9 cellular contexts compared by ENCODE assay signal in the genomic region with DNA sequence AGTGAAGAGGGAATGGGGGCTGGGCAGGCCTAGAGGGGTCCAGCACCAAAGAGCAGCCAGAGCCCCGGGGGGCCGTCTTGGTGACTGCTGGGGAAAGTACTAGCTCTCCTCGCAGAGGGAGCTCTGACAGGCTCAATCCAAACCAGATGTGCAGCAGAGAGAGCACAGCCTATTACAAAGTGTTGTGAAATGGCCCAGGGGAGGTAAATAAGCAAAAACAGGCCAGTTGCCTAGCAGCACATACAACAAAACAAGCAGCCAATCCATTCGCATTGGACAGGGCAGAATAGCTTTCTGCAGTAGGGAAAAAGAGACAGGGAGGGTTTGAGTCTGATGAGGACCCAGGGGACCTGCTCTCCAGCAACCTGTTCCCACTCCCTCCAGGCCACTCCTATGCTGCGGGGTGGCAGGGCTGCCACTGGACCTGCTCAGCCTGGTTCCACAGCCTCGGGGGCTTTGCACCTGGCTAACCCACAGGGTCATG.
A peak's percentile ranks its signal among the peaks of the same experiment; 100 is the strongest.
DNase-seq lines count a peak whose midpoint lies in the region; ATAC-seq, FAIRE-seq and TF ChIP-seq lines count a peak whose summit lies in the region.
"Had no signal": no experiment of that assay in that cellular context is flagged by ENCODE, and none has a peak within 500 bp of the region (broad histone marks: within the 10 kb centered on the region; RNA-seq: fewer than 3 reads in every experiment).

No MANE protein-coding gene starts in this region.

- peak overlapping the region; percentile 20; the same call in 1 of the 2 replicates for H3K23ac ChIP-seq in IMR-90 (ENCODE audit: low read depth, low read length)

- no peak overlapping the region; the same call in 1 of the 2 replicates for H3K18ac ChIP-seq in IMR-90 (ENCODE audit: low read depth, low read length)

- intact Hi-C loops in IMR-90 (cut with micrococcal nuclease), result loop anchor here (1.0 to 5.0 kb wide), 2 partner anchors 155 to 272 kb away; no protein-coding TSS in a partner anchor

- H2AK9ac ChIP-seq in IMR-90 (replicated peaks; ENCODE audit: low read depth, low read length, poor library complexity), result peak overlapping the region; percentile 43

- no peak overlapping the region for H3K4ac ChIP-seq in IMR-90 (ENCODE audit: low read depth, low read length)

- no peak overlapping the region for H2BK120ac ChIP-seq in IMR-90 (ENCODE audit: low read depth, low read length)

- no peaks in the 10 kb centered on the region for H3K36me3 Mint-ChIP-seq in chondrocyte (ENCODE audit: low read depth)

- TF ChIP-seq RAD21 in A549 (conservative IDR thresholded peaks at IDR 0.05 in 1 of 2, IDR thresholded peaks at IDR 0.05 in 1 of 2), result 0 out of 5 replicates have a peak, but pooled peaks of 1 of the 2 experiments have one; percentile 9
- TF ChIP-seq RAD21 in IMR-90 (IDR thresholded peaks at IDR 0.05; ENCODE audit: low read length), result peak; percentile 18

- H3K4me1 ChIP-seq in A549 (peaks cover 20% of the 10 kb centered on the region), IMR-90 (ENCODE audit: control insufficient read depth, insufficient read depth, low read length) (peaks cover 2% of the 10 kb centered on the region; the same call in 1 of the 2 replicates)

- no peak overlapping the region for H3K56ac ChIP-seq in IMR-90 (ENCODE audit: extremely low read depth, insufficient read depth, low read length)

- no peak overlapping the region for H3K9ac ChIP-seq in IMR-90 (ENCODE audit: low read depth, low read length)

- no peaks in the 10 kb centered on the region for H3K36me3 ChIP-seq in IMR-90 (ENCODE audit: control insufficient read depth, insufficient read depth, low read length)

- H3K27me3 Mint-ChIP-seq in chondrocyte (ENCODE audit: low read depth), result peaks cover 1% of the 10 kb centered on the region

- H3K27ac ChIP-seq in A549, result peak overlapping the region in 1 of 2 experiments; percentile 61; a peak in 3 of 6 replicates
- no peak overlapping the region for H3K27ac ChIP-seq in IMR-90 (ENCODE audit: insufficient read depth, low read length)
- H3K27ac ChIP-seq: VCaP had no signal

- CTCF ChIA-PET in A549 (lab: Yijun Ruan, JAX), result interaction anchor here (1.0 kb wide), 1 partner anchor 13 kb away, joined by 3 read pairs; no protein-coding TSS in a partner anchor
- CTCF ChIA-PET in IMR-90 (lab: Yijun Ruan, JAX), result interaction anchor here (1.1 to 1.4 kb wide), 2 partner anchors 9 to 14 kb away, joined by 3 read pairs; no protein-coding TSS in a partner anchor

- TF ChIP-seq POLR2A in A549 (IDR thresholded peaks at IDR 0.05; ENCODE audit: low read length) (no peak), IMR-90 (IDR thresholded peaks at IDR 0.05; ENCODE audit: low read depth, low read length) (no peak), GM12892 (IDR thresholded peaks at IDR 0.05; ENCODE audit: low read depth, low read length) (no peak), GM12891 (IDR thresholded peaks at IDR 0.05; ENCODE audit: low read depth, low read length) (no peak)

- H2AFZ ChIP-seq in IMR-90 (replicated peaks; ENCODE audit: low read length, poor library complexity), result peak overlapping the region; percentile 64

- H2BK20ac ChIP-seq in IMR-90 (ENCODE audit: low read depth, low read length), result no peak overlapping the region

- no peak overlapping the region for H4K8ac ChIP-seq in IMR-90 (ENCODE audit: low read depth in 2 of 2, low read length in 2 of 2)

- H3K4me3 Mint-ChIP-seq in chondrocyte (ENCODE audit: unreplicated experiment), result no peak overlapping the region

- no peak overlapping the region for H2BK5ac ChIP-seq in IMR-90 (ENCODE audit: low read depth, low read length, poor library complexity, severe bottlenecking)

- FAIRE-seq in A549 (lab: Jason Lieb, UNC) (no peak), GM12892 (lab: Jason Lieb, UNC) (no peak), GM12891 (lab: Jason Lieb, UNC) (no peak)

- TF ChIP-seq CTCF in A549 (IDR thresholded peaks at IDR 0.05) (no peak), IMR-90 (conservative IDR thresholded peaks at IDR 0.05; ENCODE audit: low read depth, low read length) (no peak), chondrocyte (IDR thresholded peaks at IDR 0.05) (peak; percentile 30)

- peaks cover 2% of the 10 kb centered on the region; the same call in 1 of the 2 replicates for H3K9me1 ChIP-seq in IMR-90 (ENCODE audit: insufficient read depth, low read length)

- no peaks in the 10 kb centered on the region for H3K79me1 ChIP-seq in IMR-90 (ENCODE audit: low read depth in 1 of 2, low read length in 2 of 2)

- peaks cover 20% of the 10 kb centered on the region for H3K4me1 Mint-ChIP-seq in chondrocyte (ENCODE audit: low read depth)

- H3K27me3 ChIP-seq in IMR-90 (ENCODE audit: control insufficient read depth, insufficient read depth, low read length), result no peaks in the 10 kb centered on the region

- H2AK5ac ChIP-seq in IMR-90 (ENCODE audit: low read depth, low read length), result no peak overlapping the region

- H4K5ac ChIP-seq in IMR-90 (ENCODE audit: low read depth, low read length), result no peak overlapping the region

- BruUV-seq in IMR-90 (replicated peaks; lab: Mats Ljungman, UMichigan), result no TSS peak

- no peak overlapping the region for H3K4me3 ChIP-seq in A549
- H3K4me3 ChIP-seq in IMR-90 (ENCODE audit: insufficient read depth, low read depth, low read length), result no peak overlapping the region

- 44% methylated on average over 6 of the region's 6 CpGs for WGBS in A549 (ENCODE audit: missing lambda C conversion rate)
- whole genome bisulfite sequencing in IMR-90 (ENCODE audit: extremely low coverage in 2 of 2, insufficient read length in 1 of 2), 2 experiments, result 0% methylated on average over 2 of the region's 6 CpGs; no CpG with 5 or more reads in 1 of the 2 experiments

- DNase-seq in A549 (ENCODE audit: low read depth in 1 of 2, low spot score in 1 of 2) (peak; percentile 43 to 68), IMR-90 (peak; percentile 93), chondrocyte (ENCODE audit: low spot score) (no peak), lung microvascular endothelial cell (ENCODE audit: low read depth in 2 of 2) (peak; percentile 28 to 70), cerebellar nuclear complex (lab: John Stamatoyannopoulos, UW) (no peak), cerebellar cortex (ENCODE audit: low spot score) (no peak), GM12892 (ENCODE audit: insufficient read length) (no peak), GM12891 (ENCODE audit: insufficient read length, low spot score) (no peak)

- dilution Hi-C loops in IMR-90 (cut with HindIII; ENCODE audit: low sequenced_read_pairs, unreplicated experiment), result no loop called here

- no peak for TF ChIP-seq EP300 in A549 (IDR thresholded peaks at IDR 0.05)

- no peak overlapping the region for H4K91ac ChIP-seq in IMR-90 (ENCODE audit: insufficient read depth, low read depth, low read length)

- H3K9me3 Mint-ChIP-seq in chondrocyte (ENCODE audit: low read depth), result no peaks in the 10 kb centered on the region

- no peak overlapping the region; the same call in 2 of the 3 replicates for H2BK15ac ChIP-seq in IMR-90 (ENCODE audit: low read depth, low read length)

- in situ Hi-C loops in IMR-90 (cut with MboI; ENCODE audit: low sequenced_read_pairs), result no loop called here

- H4K20me1 ChIP-seq in IMR-90 (ENCODE audit: insufficient read depth, low read length), result no peaks in the 10 kb centered on the region

- peak overlapping the region; percentile 38 for H3K4me2 ChIP-seq in A549
- H3K4me2 ChIP-seq in IMR-90 (ENCODE audit: low read depth, low read length), result no peak overlapping the region; the same call in 1 of the 2 replicates

- no peak overlapping the region for H3K14ac ChIP-seq in IMR-90 (replicated peaks; ENCODE audit: low read depth, low read length)

- no peaks in the 10 kb centered on the region for H3K9me3 ChIP-seq in A549
- H3K9me3 ChIP-seq in IMR-90 (ENCODE audit: control insufficient read depth, insufficient read depth, low read length), result no peaks in the 10 kb centered on the region

- peak; percentile 83 to 92 for ATAC-seq in A549
- peak; percentile 76 for ATAC-seq in IMR-90 (ENCODE audit: low read depth)

- peak overlapping the region; percentile 76 for H3K27ac Mint-ChIP-seq in chondrocyte (ENCODE audit: unreplicated experiment)

- POLR2A ChIA-PET in A549 (lab: Yijun Ruan, JAX) (no interaction called here), IMR-90 (lab: Charles Lee; ENCODE audit: unreplicated experiment) (no interaction called here)

TF ChIP-seq in A549, 52 proteins besides CTCF, POLR2A, EP300 and RAD21 (continues in another document):
- TF ChIP-seq TP53 (CRISPR knock-in tag; IDR thresholded peaks at IDR 0.05) (no peak), CHD4 (IDR thresholded peaks at IDR 0.05; ENCODE audit: borderline replicate concordance) (no peak), NFE2L2 (conservative IDR thresholded peaks at IDR 0.05; ENCODE audit: low read length) (no peak), FOSL2 (IDR thresholded peaks at IDR 0.05) (no peak), FOSL2 (CRISPR knock-in tag; IDR thresholded peaks at IDR 0.05) (no peak)
- TF ChIP-seq, protein P1, sequence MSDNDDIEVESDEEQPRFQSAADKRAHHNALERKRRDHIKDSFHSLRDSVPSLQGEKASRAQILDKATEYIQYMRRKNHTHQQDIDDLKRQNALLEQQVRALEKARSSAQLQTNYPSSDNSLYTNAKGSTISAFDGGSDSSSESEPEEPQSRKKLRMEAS (IDR thresholded peaks at IDR 0.05), result no peak

TF ChIP-seq in IMR-90, 13 proteins besides CTCF, POLR2A, EP300 and RAD21:
- TF ChIP-seq CEBPB (IDR thresholded peaks at IDR 0.05; ENCODE audit: low read depth, low read length) (peak; percentile 97), NFE2L2 (IDR thresholded peaks at IDR 0.05; ENCODE audit: low read depth, low read length) (no peak), FOS (IDR thresholded peaks at IDR 0.05; ENCODE audit: low read depth, low read length) (0 out of 2 replicates have a peak, but pooled peaks have one; percentile 3), RFX5 (IDR thresholded peaks at IDR 0.05; ENCODE audit: low read depth, low read length) (no peak), SMC3 (IDR thresholded peaks at IDR 0.05; ENCODE audit: low read depth, low read length) (peak; percentile 29; the same call in 1 of the 2 replicates), BHLHE40 (IDR thresholded peaks at IDR 0.05; ENCODE audit: low read depth, low read length) (no peak)

TF ChIP-seq in GM12891, 5 proteins besides CTCF, POLR2A, EP300 and RAD21:
- no peak for TF ChIP-seq SPI1 (IDR thresholded peaks at IDR 0.05; ENCODE audit: low read depth, low read length)
- no peak for TF ChIP-seq POLR2AphosphoS5 (IDR thresholded peaks at IDR 0.05; ENCODE audit: low read depth, low read length)
- TF ChIP-seq PAX5 (IDR thresholded peaks at IDR 0.05; ENCODE audit: insufficient read depth, low read length, severe bottlenecking), result no peak
- no peak for TF ChIP-seq TAF1 (IDR thresholded peaks at IDR 0.05; ENCODE audit: low read depth, low read length)
- no peak for TF ChIP-seq POU2F2 (IDR thresholded peaks at IDR 0.05; ENCODE audit: low read depth, low read length)

Comparison
In these comparisons a context has a peak if more than half of its experiments do, and no peak if none do; other contexts are left out.
1. DNase-seq: peak in A549 (2 of 2), IMR-90 (single experiment) and lung microvascular endothelial cell (2 of 2); none in chondrocyte (single experiment), cerebellar nuclear complex (0 of 2), cerebellar cortex (single experiment), GM12892 (single experiment) and GM12891 (single experiment).